Comparison of ENCODE assay signal across 9 cellular contexts in the genomic region with DNA sequence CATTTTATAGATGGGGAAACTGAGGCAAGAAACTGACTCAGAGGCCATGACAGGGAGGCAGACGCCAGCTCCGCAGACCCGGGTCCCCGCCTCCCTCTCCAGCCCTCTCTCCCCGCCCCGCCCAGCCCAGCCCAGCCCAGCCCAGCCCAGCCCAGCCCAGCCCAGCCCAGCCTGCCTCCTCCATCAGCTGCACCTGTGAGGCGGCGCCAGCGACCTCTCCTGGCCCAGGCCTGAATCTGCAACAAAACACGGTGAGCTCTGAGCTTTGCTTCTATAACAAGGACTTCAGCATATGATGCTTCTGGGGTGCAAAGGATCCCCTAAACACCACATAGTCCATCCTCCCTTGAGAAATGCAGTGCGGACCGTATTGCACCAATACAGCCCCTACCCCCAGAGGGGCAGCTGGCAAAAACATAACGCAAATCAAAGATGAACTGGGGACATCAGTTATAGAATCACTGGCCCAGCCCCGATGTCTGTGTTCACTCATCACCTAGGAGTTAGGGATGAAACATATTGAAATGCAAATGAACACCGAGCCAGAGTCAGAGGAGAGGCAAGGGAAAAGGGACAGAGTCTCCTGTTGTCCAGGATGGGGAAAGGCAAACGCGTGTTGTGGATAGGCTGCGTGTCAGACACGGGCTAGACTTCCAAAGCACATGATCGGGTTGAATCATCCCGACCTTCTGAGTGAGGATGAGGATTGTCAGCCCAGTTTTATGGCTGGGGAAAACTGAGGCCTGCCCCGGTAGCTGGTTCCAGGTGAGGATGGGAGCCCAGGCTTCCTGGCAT.
A peak's percentile ranks its signal among the peaks of the same experiment; 100 is the strongest.
DNase-seq lines count a peak whose midpoint lies in the region; ATAC-seq, FAIRE-seq and TF ChIP-seq lines count a peak whose summit lies in the region.
"Had no signal": no experiment of that assay in that cellular context is flagged by ENCODE, and none has a peak within 500 bp of the region (broad histone marks: within the 10 kb centered on the region; RNA-seq: fewer than 3 reads in every experiment).

No MANE protein-coding gene starts in this region.

- POLR2A ChIA-PET in Caco-2 (lab: Charles Lee): no interaction called here

- no peaks in the 10 kb centered on the region for H4K20me1 ChIP-seq in astrocyte (ENCODE audit: insufficient read depth, low read length)

- H3K23ac ChIP-seq in mesendoderm (ENCODE audit: low read length): no peak overlapping the region

- H3K27me3 Mint-ChIP-seq in Caco-2 (ENCODE audit: insufficient read depth, unreplicated experiment) (no peaks in the 10 kb centered on the region), astrocyte (ENCODE audit: low read depth, unreplicated experiment) (peaks cover 28% of the 10 kb centered on the region)

- H3K4me1 ChIP-seq in Caco-2: peaks cover 11% of the 10 kb centered on the region; the same call in 1 of the 2 replicates
- H3K4me1 ChIP-seq in HUES64 (ENCODE audit: insufficient read depth, low read length): peaks cover 14% of the 10 kb centered on the region
- peaks cover 65% of the 10 kb centered on the region for H3K4me1 ChIP-seq in astrocyte (ENCODE audit: insufficient read depth, low read length)
- no peaks in the 10 kb centered on the region for H3K4me1 ChIP-seq in mesendoderm (ENCODE audit: control insufficient read depth, low read depth, low read length)
- H3K4me1 ChIP-seq in esophagus squamous epithelium: peaks cover 12 to 65% (median 22%) of the 10 kb centered on the region in 3 donors

- H3K4me3 Mint-ChIP-seq in Caco-2 (ENCODE audit: unreplicated experiment): no peak overlapping the region
- peak overlapping the region; percentile 34 for H3K4me3 Mint-ChIP-seq in astrocyte (ENCODE audit: unreplicated experiment)

- intact Hi-C loops in Caco-2 (cut with micrococcal nuclease; ENCODE audit: unreplicated experiment) (no loop called here), esophagus squamous epithelium (cut with DNase I) (no loop called here)

- no peak for ATAC-seq in HG02798 (IDR thresholded peaks at IDR 0.05; ENCODE audit: poor library complexity, unreplicated experiment)

- H3K9me3 ChIP-seq in Caco-2: no peaks in the 10 kb centered on the region
- no peaks in the 10 kb centered on the region for H3K9me3 ChIP-seq in HUES64 (ENCODE audit: insufficient read depth, low read depth, low read length)
- no peaks in the 10 kb centered on the region for H3K9me3 ChIP-seq in astrocyte (ENCODE audit: insufficient read depth, low read depth, low read length)
- no peaks in the 10 kb centered on the region for H3K9me3 ChIP-seq in esophagus squamous epithelium

- no peaks in the 10 kb centered on the region for H3K4me1 Mint-ChIP-seq in Caco-2 (ENCODE audit: low read depth, unreplicated experiment)
- H3K4me1 Mint-ChIP-seq in astrocyte (ENCODE audit: low read depth, unreplicated experiment): peaks cover 35% of the 10 kb centered on the region

- H3K36me3 Mint-ChIP-seq in Caco-2 (ENCODE audit: insufficient read depth, unreplicated experiment) (no peaks in the 10 kb centered on the region), astrocyte (ENCODE audit: low read depth, unreplicated experiment) (peaks cover 5% of the 10 kb centered on the region)

- no peak for TF ChIP-seq POLR2A in esophagus squamous epithelium (IDR thresholded peaks at IDR 0.05)

- no peak overlapping the region for H2BK5ac ChIP-seq in mesendoderm (ENCODE audit: low read length)

- H3K27ac ChIP-seq in HUES64 (ENCODE audit: low read depth, low read length) (peak overlapping the region; percentile 2; the same call in 1 of the 2 replicates), astrocyte (ENCODE audit: low read depth, low read length) (peak overlapping the region; percentile 57), mesendoderm (ENCODE audit: low read depth, low read length) (no peak overlapping the region), esophagus squamous epithelium (peak overlapping the region in 2 of 4 donors; percentile 0 to 55)

- no peaks in the 10 kb centered on the region for H3K9me3 Mint-ChIP-seq in Caco-2 (ENCODE audit: unreplicated experiment)
- peaks cover 14% of the 10 kb centered on the region for H3K9me3 Mint-ChIP-seq in astrocyte (ENCODE audit: unreplicated experiment)

- H3K4ac ChIP-seq in mesendoderm (ENCODE audit: low read depth, low read length): no peak overlapping the region

- H3K79me1 ChIP-seq in mesendoderm (ENCODE audit: low read length): no peaks in the 10 kb centered on the region

- H3K79me2 ChIP-seq in astrocyte (ENCODE audit: insufficient read depth, low read length) (no peaks in the 10 kb centered on the region), mesendoderm (ENCODE audit: control insufficient read depth, insufficient read depth, low read length) (no peaks in the 10 kb centered on the region)

- H3K27ac Mint-ChIP-seq in Caco-2 (ENCODE audit: unreplicated experiment) (peak overlapping the region; percentile 69), astrocyte (ENCODE audit: unreplicated experiment) (peak overlapping the region; percentile 15)

- TF ChIP-seq CTCF in Caco-2 (IDR thresholded peaks at IDR 0.05; ENCODE audit: insufficient read depth in 1 of 2, low read depth in 1 of 2, low read length in 1 of 2, severe bottlenecking in 1 of 2, unreplicated experiment in 1 of 2) (no peak), astrocyte (IDR thresholded peaks at IDR 0.05; ENCODE audit: insufficient read depth, low read depth, low read length) (peak; percentile 7), esophagus squamous epithelium (IDR thresholded peaks at IDR 0.05) (peak in 2 of 6 experiments; percentile 9 to 14)

- BruUV-seq in Caco-2 (replicated peaks; lab: Mats Ljungman, UMichigan): no TSS peak

- CTCF ChIA-PET in Caco-2 (lab: Charles Lee): interaction anchor here (0.6 to 1.0 kb wide), 2 partner anchors 173 to 327 kb away, joined by 3 to 5 read pairs; no protein-coding TSS in a partner anchor

- 31% methylated on average over 20 of the region's 22 CpGs for WGBS in HUES64
- no CpG with 5 or more reads among the region's 22 CpGs for WGBS in mesendoderm (ENCODE audit: extremely low coverage, insufficient coverage, low lambda C conversion rate)
- WGBS in esophagus squamous epithelium, 2 donors: 50 to 56% methylated on average over 11 to 12 of the region's 22 CpGs

- no peak for DNase-seq in Caco-2
- peak; percentile 57 for DNase-seq in astrocyte (ENCODE audit: low read depth)
- peak; percentile 81 for DNase-seq in mesendoderm
- no peak for DNase-seq in NCI-H2196 treated with DMSO at 0.1 percent for 48 hours (lab: John Stamatoyannopoulos, UW; ENCODE audit: unreplicated experiment)
- no peak for DNase-seq in NCI-H2171 treated with DMSO at 0.1 percent for 48 hours (lab: John Stamatoyannopoulos, UW)
- DNase-seq in esophagus squamous epithelium (lab: John Stamatoyannopoulos, UW): no peak

- H2AK5ac ChIP-seq in mesendoderm (ENCODE audit: low read length): no peak overlapping the region

- peak; percentile 9 for FAIRE-seq in astrocyte (lab: Jason Lieb, UNC)
- FAIRE-seq: GM12892 had no signal

- H3K4me2 ChIP-seq in astrocyte (ENCODE audit: low read length): peak overlapping the region; percentile 53
- no peak overlapping the region for H3K4me2 ChIP-seq in mesendoderm (ENCODE audit: low read length)

- no peak overlapping the region for H4K8ac ChIP-seq in mesendoderm (ENCODE audit: low read depth, low read length)

- no peak overlapping the region for H3K56ac ChIP-seq in mesendoderm (ENCODE audit: low read length)

- no peak overlapping the region for H4K5ac ChIP-seq in mesendoderm (ENCODE audit: low read length)

- no peak overlapping the region for H2AFZ ChIP-seq in astrocyte (ENCODE audit: low read depth, low read length)

- H3K27me3 ChIP-seq in Caco-2 (replicated peaks; ENCODE audit: control insufficient read depth, insufficient read depth, low read length) (no peaks in the 10 kb centered on the region), HUES64 (ENCODE audit: insufficient read depth, low read length) (no peaks in the 10 kb centered on the region), astrocyte (ENCODE audit: insufficient read depth, low read length) (no peaks in the 10 kb centered on the region), mesendoderm (ENCODE audit: insufficient read depth, low read length, poor library complexity) (no peaks in the 10 kb centered on the region), esophagus squamous epithelium (peaks cover 0 to 30% (median 0%) of the 10 kb centered on the region in 4 donors)

- no peak overlapping the region for H3K18ac ChIP-seq in mesendoderm (ENCODE audit: low read length)

- H3K9ac ChIP-seq in HUES64 (ENCODE audit: low read depth, low read length) (no peak overlapping the region), astrocyte (ENCODE audit: low read length) (peak overlapping the region; percentile 23), mesendoderm (ENCODE audit: low read length) (no peak overlapping the region)

- no peaks in the 10 kb centered on the region for H3K36me3 ChIP-seq in Caco-2 (ENCODE audit: control insufficient read depth, insufficient read depth, low read length)
- H3K36me3 ChIP-seq in HUES64 (ENCODE audit: insufficient read depth, low read length): no peaks in the 10 kb centered on the region
- H3K36me3 ChIP-seq in astrocyte (ENCODE audit: insufficient read depth, low read length): no peaks in the 10 kb centered on the region
- no peaks in the 10 kb centered on the region for H3K36me3 ChIP-seq in mesendoderm (ENCODE audit: control insufficient read depth, insufficient read depth, low read length)
- H3K36me3 ChIP-seq in esophagus squamous epithelium: no peaks in the 10 kb centered on the region

- H3K4me3 ChIP-seq in Caco-2 (ENCODE audit: low read depth, low read length) (no peak overlapping the region), HUES64 (ENCODE audit: low read length) (no peak overlapping the region), astrocyte (ENCODE audit: insufficient read depth, low read depth, low read length) (no peak overlapping the region), mesendoderm (ENCODE audit: low read length) (no peak overlapping the region), esophagus squamous epithelium (no peak overlapping the region)

- no peak overlapping the region for H2BK120ac ChIP-seq in mesendoderm (ENCODE audit: low read depth, low read length)

- H2BK15ac ChIP-seq in mesendoderm (replicated peaks; ENCODE audit: low read depth): no peak overlapping the region

Comparison
In these comparisons a context has a peak if more than half of its experiments do, and no peak if none do; other contexts are left out.
1. DNase-seq: peak in astrocyte (single experiment) and mesendoderm (single experiment); none in Caco-2 (0 of 2), NCI-H2196 treated with DMSO at 0.1 percent for 48 hours (single experiment), NCI-H2171 treated with DMSO at 0.1 percent for 48 hours (single experiment) and esophagus squamous epithelium (single experiment).